In the genomic region with DNA sequence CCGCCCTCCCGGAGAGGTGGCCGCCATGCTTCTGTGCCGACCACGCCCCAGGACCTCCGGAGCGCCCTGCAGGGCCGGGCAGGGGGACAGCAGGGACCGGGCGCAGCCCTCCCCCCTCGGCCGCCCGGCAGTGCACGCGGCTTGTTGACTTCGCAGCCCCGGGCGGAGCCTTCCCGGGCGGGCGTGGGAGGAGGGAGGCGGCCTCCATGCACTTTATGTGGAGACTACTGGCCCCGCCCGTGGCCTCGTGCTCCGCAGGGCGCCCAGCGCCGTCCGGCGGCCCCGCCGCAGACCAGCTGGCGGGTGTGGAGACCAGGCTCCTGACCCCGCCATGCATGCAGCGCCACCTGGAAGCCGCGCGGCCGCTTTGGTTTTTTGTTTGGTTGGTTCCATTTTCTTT, we compare ENCODE assay signal across 17 cellular contexts. TPM values are rescaled to one million over a fixed set of nuclear protein-coding genes. Genes with fewer than 3 reads are reported as not detected.
DNase-seq lines count a peak whose midpoint lies in the region; ATAC-seq and TF ChIP-seq lines count a peak whose summit lies in the region.
"Had no signal": no experiment of that assay in that cellular context is flagged by ENCODE, and none has a peak within 500 bp of the region (broad histone marks: within the 10 kb centered on the region; RNA-seq: fewer than 3 reads in every experiment).

No MANE protein-coding gene starts in this region.

- CTCF ChIA-PET in HCT116 (lab: Charles Lee): interaction anchor here (0.6 to 1.3 kb wide), 4 partner anchors 8 to 114 kb away, joined by 3 to 5 read pairs (median 3); no protein-coding TSS in a partner anchor

- RAD21 ChIA-PET in HCT116 (lab: Charles Lee; ENCODE audit: low non-redundant PET in 1 of 2, low total read pairs in 2 of 2, uncharacterized antibody in 2 of 2, unreplicated experiment in 2 of 2): no interaction called here

- no TSS peak for BruUV-seq in HCT116 (replicated peaks; lab: Mats Ljungman, UMichigan)

- no peaks in the 10 kb centered on the region for H4K20me1 ChIP-seq in HCT116 (ENCODE audit: insufficient read depth)

- 34 to 71% (median 56%) methylated on average over 23 to 40 of the region's 40 CpGs for WGBS in stomach, 5 donors

- H3K4me1 ChIP-seq in HCT116 (ENCODE audit: control insufficient read depth in 1 of 2, insufficient read depth in 2 of 2, low read length in 2 of 2) (peaks cover 17 to 37% of the 10 kb centered on the region in 2 experiments), stomach (peaks cover 24 to 49% (median 43%) of the 10 kb centered on the region in 4 donors)

- intact Hi-C loops in HCT116 (cut with micrococcal nuclease): no loop called here
- intact Hi-C loops in stomach (cut with DNase I; ENCODE audit: low total_unique reads): no loop called here
- intact Hi-C loops in Right ventricle myocardium inferior (cut with DNase I): no loop called here

- H3K36me3 ChIP-seq in HCT116 (ENCODE audit: control insufficient read depth in 1 of 2, insufficient read depth in 2 of 2, low read length in 2 of 2): no peaks in the 10 kb centered on the region
- H3K36me3 ChIP-seq in stomach: peaks cover 32 to 59% (median 58%) of the 10 kb centered on the region in 4 donors

- no peaks in the 10 kb centered on the region for H3K9me3 ChIP-seq in HCT116 (ENCODE audit: control insufficient read depth in 1 of 2, insufficient read depth in 1 of 2, low read depth in 1 of 2, low read length in 2 of 2)
- no peaks in the 10 kb centered on the region for H3K9me3 ChIP-seq in stomach
- H3K9me3 ChIP-seq: BE2C had no signal

- no peaks in the 10 kb centered on the region; the same call in 1 of the 2 replicates for H3K79me2 ChIP-seq in HCT116 (ENCODE audit: insufficient read depth, low read length)

- POLR2A ChIA-PET in HCT116 (lab: Charles Lee): interaction anchor here (0.7 to 1.1 kb wide), 2 partner anchors 9 to 41 kb away, joined by 3 to 4 read pairs; partner anchors contain the start of gene CIRBP

- peak overlapping the region; percentile 47 for H3K9ac ChIP-seq in HCT116 (ENCODE audit: low read length)

- TF ChIP-seq EP300 in stomach (IDR thresholded peaks at IDR 0.05): no peak

- H3K27ac ChIP-seq in HCT116 (ENCODE audit: low read depth, low read length): peak overlapping the region; percentile 92
- H3K27ac ChIP-seq in stomach: peak overlapping the region in 4 of 5 donors; percentile 43 to 63 (median 50)

- no peaks in the 10 kb centered on the region for H3K9me2 ChIP-seq in HCT116 (ENCODE audit: insufficient read depth)

- H3K27me3 ChIP-seq in HCT116 (ENCODE audit: insufficient read depth, low read length): no peaks in the 10 kb centered on the region
- no peaks in the 10 kb centered on the region for H3K27me3 ChIP-seq in stomach
- H3K27me3 ChIP-seq: BE2C had no signal

- TF ChIP-seq RAD21 in HCT116 (IDR thresholded peaks at IDR 0.05; ENCODE audit: low read depth): no peak

- no peak overlapping the region for H2AFZ ChIP-seq in HCT116 (ENCODE audit: low read depth, low read length, poor library complexity, severe bottlenecking)

- DNase-seq in HCT116 (ENCODE audit: low read depth, low spot score) (peak; percentile 46), fibroblast of mammary gland (ENCODE audit: low read depth) (peak; percentile 38), stomach (peak; percentile 83), Right ventricle myocardium inferior (ENCODE audit: missing footprints) (no peak), NCI-H345 (lab: John Stamatoyannopoulos, UW) (no peak)
- DNase-seq: BE2C, DMS79, HCEC 1CT, KG1, NCI-H1092, NCI-H1436, NCI-H2029, NCI-H524 treated with DMSO at 0.1 percent for 48 hours, NCI-H82, Right ventricle myocardium superior had no signal

- TF ChIP-seq POLR2A in HCT116 (IDR thresholded peaks at IDR 0.05; ENCODE audit: borderline replicate concordance, extremely low read depth, insufficient read depth, insufficient read length) (no peak), stomach (IDR thresholded peaks at IDR 0.05) (no peak)

- peak overlapping the region; percentile 66 for H3K4me2 ChIP-seq in HCT116 (ENCODE audit: low read length)

- ATAC-seq in HCT116: peak; percentile 72
- no peak for ATAC-seq in Right ventricle myocardium inferior
- ATAC-seq in GM19452 (IDR thresholded peaks at IDR 0.05; ENCODE audit: unreplicated experiment): no peak

- peak in 1 of 3 experiments; percentile 27; a peak in 2 of 6 replicates for TF ChIP-seq CTCF in HCT116 (IDR thresholded peaks at IDR 0.05 in 2 of 3, conservative IDR thresholded peaks at IDR 0.05 in 1 of 3; ENCODE audit: borderline replicate concordance in 1 of 3, insufficient read depth in 1 of 3, low read depth in 2 of 3, low read length in 2 of 3)
- no peak for TF ChIP-seq CTCF in fibroblast of mammary gland (conservative IDR thresholded peaks at IDR 0.05; ENCODE audit: control insufficient read depth, insufficient read depth, low read depth, low read length)
- peak in 1 of 7 experiments; percentile 9 for TF ChIP-seq CTCF in stomach (IDR thresholded peaks at IDR 0.05)

- no peak overlapping the region; a peak in 1 of 4 replicates for H3K4me3 ChIP-seq in HCT116 (replicated peaks in 1 of 2; ENCODE audit: low read depth in 1 of 2, low read length in 2 of 2)
- no peak overlapping the region for H3K4me3 ChIP-seq in fibroblast of mammary gland (ENCODE audit: control insufficient read depth, low read depth, low read length)
- no peak overlapping the region for H3K4me3 ChIP-seq in stomach

TF ChIP-seq in HCT116, 20 proteins besides CTCF, POLR2A, EP300 and RAD21 (continues in another document):
- no peak for TF ChIP-seq SRF (IDR thresholded peaks at IDR 0.05; ENCODE audit: low read depth)
- TF ChIP-seq, protein P1, sequence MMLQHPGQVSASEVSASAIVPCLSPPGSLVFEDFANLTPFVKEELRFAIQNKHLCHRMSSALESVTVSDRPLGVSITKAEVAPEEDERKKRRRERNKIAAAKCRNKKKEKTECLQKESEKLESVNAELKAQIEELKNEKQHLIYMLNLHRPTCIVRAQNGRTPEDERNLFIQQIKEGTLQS (IDR thresholded peaks at IDR 0.05): no peak
- no peak for TF ChIP-seq FOSL1 (IDR thresholded peaks at IDR 0.05; ENCODE audit: low read depth)
- peak; percentile 49; the same call in 1 of the 2 replicates for TF ChIP-seq POLR2AphosphoS5 (IDR thresholded peaks at IDR 0.05; ENCODE audit: low read depth, low read length)

TF ChIP-seq in PFSK-1, 5 proteins besides CTCF, POLR2A, EP300 and RAD21:
- TF ChIP-seq FOXP2 (optimal IDR thresholded peaks at IDR 0.05; ENCODE audit: borderline replicate concordance, extremely low read depth, extremely low read length, insufficient read depth) (peak; percentile 95), POLR2AphosphoS5 (IDR thresholded peaks at IDR 0.05; ENCODE audit: low read depth, low read length) (no peak)

RNA-seq across cellular contexts. Expression of gene CBARP, which starts 10.2 kb away (rescaled TPM):
- total RNA-seq in HCT116 (2021; ENCODE audit: unreplicated experiment) (23.8 TPM), stomach (1 to 10 TPM in 2 of 5 donors, not detected in 3; 1.3 to 8.9 TPM), Right ventricle myocardium inferior (1.2 TPM)
- polyA plus RNA-seq in HCT116 (2012): 11.1 and 11.8 TPM in 2 replicates
- polyA plus RNA-seq in PFSK-1 (2012; ENCODE audit: insufficient read length, low read depth): 87.6 TPM
- polyA plus RNA-seq in stomach: under 1 TPM in 2 of 3 donors, not detected in 1; 0.19 to 0.28 TPM

RNA-seq across cellular contexts. Expression of gene ATP5F1D, which starts 13.9 kb away (rescaled TPM):
- total RNA-seq in HCT116 (2021; ENCODE audit: unreplicated experiment): 428 TPM
- polyA plus RNA-seq in HCT116 (2012): 468 and 508 TPM in 2 replicates
- 582 TPM for polyA plus RNA-seq in PFSK-1 (2012; ENCODE audit: insufficient read length, low read depth)
- 100 to 1,000 TPM in 2 of 5 donors, 10 to 100 TPM in 3; 26.4 to 905 (median 37.9) TPM for total RNA-seq in stomach
- 100 to 1,000 TPM; 355 to 508 (median 358) TPM for polyA plus RNA-seq in stomach
- 656 TPM for total RNA-seq in Right ventricle myocardium inferior

RNA-seq across cellular contexts. Expression of gene MIDN, which starts 20.7 kb away (rescaled TPM):
- total RNA-seq in HCT116 (2021; ENCODE audit: unreplicated experiment): 146 TPM
- 63.2 and 79.4 TPM in 2 replicates for polyA plus RNA-seq in HCT116 (2012)
- 102 TPM for polyA plus RNA-seq in PFSK-1 (2012; ENCODE audit: insufficient read length, low read depth)
- 100 to 1,000 TPM in 1 of 5 donors, 10 to 100 TPM in 4; 31.6 to 118 (median 54.6) TPM for total RNA-seq in stomach
- 10 to 100 TPM; 17.0 to 29.2 (median 21.0) TPM for polyA plus RNA-seq in stomach
- total RNA-seq in Right ventricle myocardium inferior: 62.8 TPM

RNA-seq across cellular contexts. Expression of gene STK11, which starts 22.1 kb away (rescaled TPM):
- total RNA-seq in HCT116 (2021; ENCODE audit: unreplicated experiment) (86.9 TPM), stomach (100 to 1,000 TPM in 1 of 5 donors, 10 to 100 TPM in 4; 55.1 to 368 (median 82.3) TPM), Right ventricle myocardium inferior (49.9 TPM)
- polyA plus RNA-seq in HCT116 (2012): 67.3 and 71.4 TPM in 2 replicates
- 80.4 TPM for polyA plus RNA-seq in PFSK-1 (2012; ENCODE audit: insufficient read length, low read depth)
- polyA plus RNA-seq in stomach: 10 to 100 TPM; 43.1 to 65.3 (median 48.8) TPM

RNA-seq across cellular contexts. Expression of gene CIRBP, which starts 41.5 kb away (rescaled TPM):
- total RNA-seq in HCT116 (2021; ENCODE audit: unreplicated experiment) (276 TPM), stomach (100 to 1,000 TPM; 250 to 520 (median 327) TPM), Right ventricle myocardium inferior (219 TPM)
- polyA plus RNA-seq in HCT116 (2012): 398 and 405 TPM in 2 replicates
- 430 TPM for polyA plus RNA-seq in PFSK-1 (2012; ENCODE audit: insufficient read length, low read depth)
- polyA plus RNA-seq in stomach: 100 to 1,000 TPM; 307 to 686 (median 385) TPM

Comparison
In these comparisons a context has a peak if more than half of its experiments do, and no peak if none do; other contexts are left out.
1. DNase-seq: peak in HCT116 (single experiment), fibroblast of mammary gland (single experiment) and stomach (single experiment); none in Right ventricle myocardium inferior (single experiment) and NCI-H345 (single experiment).